13 cellular contexts compared by ENCODE assay signal in genomic region chr3:175672119-175672689, GRCh38.
DNase-seq lines count a peak whose midpoint lies in the region; ATAC-seq and TF ChIP-seq lines count a peak whose summit lies in the region.
"Had no signal": no experiment of that assay in that cellular context is flagged by ENCODE, and none has a peak within 500 bp of the region (broad histone marks: within the 10 kb centered on the region; RNA-seq: fewer than 3 reads in every experiment).

No MANE protein-coding gene starts in this region.

- DNase-seq in Ammon's horn (ENCODE audit: low spot score) (peak; percentile 18), PC-3 (peak; percentile 14), fibroblast of villous mesenchyme (ENCODE audit: low read depth) (peak; percentile 53), GM13977 (ENCODE audit: low spot score) (no peak), NCI-H524 (lab: John Stamatoyannopoulos, UW) (no peak), body of pancreas (no peak)
- DNase-seq: activated T-cell treated with anti-CD3 and anti-CD28 coated beads, Interleukin-2, amount 50 U/mL, for 1 hour; endodermal cell; naive thymus-derived CD4-positive, alpha-beta T cell; NCI-H146; T-cell had no signal

- peak overlapping the region; percentile 65 for H2AFZ ChIP-seq in PC-3 (ENCODE audit: low read length)

- H4K20me1 ChIP-seq in PC-3 (ENCODE audit: low read length): no peaks in the 10 kb centered on the region

- H3K4me3 ChIP-seq in PC-3 (ENCODE audit: low read length): peak overlapping the region; percentile 58
- H3K4me3 ChIP-seq in fibroblast of villous mesenchyme (ENCODE audit: low read depth, low read length): peak overlapping the region; percentile 37
- peak overlapping the region; percentile 3 for H3K4me3 ChIP-seq in rectal smooth muscle tissue (ENCODE audit: low read length)
- no peak overlapping the region for H3K4me3 ChIP-seq in body of pancreas

- TF ChIP-seq CTCF in PC-3 (conservative IDR thresholded peaks at IDR 0.05; ENCODE audit: low read depth, low read length) (no peak), fibroblast of villous mesenchyme (IDR thresholded peaks at IDR 0.05; ENCODE audit: insufficient read depth, low read depth, low read length) (no peak), GM13977 (IDR thresholded peaks at IDR 0.05; ENCODE audit: extremely low read depth, insufficient read depth, missing control alignments) (no peak), body of pancreas (IDR thresholded peaks at IDR 0.05) (no peak)

- H3K9ac ChIP-seq in PC-3 (ENCODE audit: low read length) (no peak overlapping the region), rectal smooth muscle tissue (ENCODE audit: low read length) (no peak overlapping the region)

- no peaks in the 10 kb centered on the region for H3K79me2 ChIP-seq in PC-3 (ENCODE audit: low read length)

- H3K4me2 ChIP-seq in PC-3 (ENCODE audit: low read length): peak overlapping the region; percentile 76

- H3K9me2 ChIP-seq in PC-3 (replicated peaks; ENCODE audit: low read length): no peaks in the 10 kb centered on the region

- no peaks in the 10 kb centered on the region for H3F3A ChIP-seq in PC-3 (ENCODE audit: low read length, unreplicated experiment)

- TF ChIP-seq POLR2A in body of pancreas (IDR thresholded peaks at IDR 0.05): no peak

- no TSS peak for BruUV-seq in PC-3 (replicated peaks; lab: Mats Ljungman, UMichigan)

- H3K36me3 ChIP-seq in PC-3 (ENCODE audit: low read depth, low read length) (no peaks in the 10 kb centered on the region), rectal smooth muscle tissue (ENCODE audit: control insufficient read depth, insufficient read depth, low read length) (no peaks in the 10 kb centered on the region), body of pancreas (replicated peaks in 1 of 2; ENCODE audit: insufficient read depth in 1 of 2, low read depth in 2 of 2) (no peaks in the 10 kb centered on the region)

- POLR2A ChIA-PET in PC-3 (lab: Charles Lee; ENCODE audit: unreplicated experiment): no interaction called here

- H3K27me3 ChIP-seq in PC-3 (ENCODE audit: low read length): no peaks in the 10 kb centered on the region
- H3K27me3 ChIP-seq in rectal smooth muscle tissue (ENCODE audit: control insufficient read depth, insufficient read depth, low read length): no peaks in the 10 kb centered on the region
- no peaks in the 10 kb centered on the region for H3K27me3 ChIP-seq in body of pancreas

- H3K27ac ChIP-seq in PC-3 (ENCODE audit: low read length) (no peak overlapping the region), rectal smooth muscle tissue (ENCODE audit: low read depth, low read length) (no peak overlapping the region), body of pancreas (no peak overlapping the region)

- 56 to 57% methylated on average over 6 of the region's 6 CpGs for WGBS in body of pancreas, 2 donors

- intact Hi-C loops in PC-3 (cut with micrococcal nuclease): no loop called here
- intact Hi-C loops in body of pancreas (cut with DNase I): no loop called here

- ATAC-seq in PC-3: peak; percentile 49
- ATAC-seq in GM19035 (IDR thresholded peaks at IDR 0.05; ENCODE audit: unreplicated experiment): no peak
- ATAC-seq in body of pancreas: no peak
- ATAC-seq: naive thymus-derived CD4-positive, alpha-beta T cell; T-cell had no signal

- H3K4me1 ChIP-seq in PC-3 (ENCODE audit: insufficient read depth, low read length): 0 out of 2 replicates have a peak, but pooled peaks cover 3% of the 10 kb centered on the region
- no peaks in the 10 kb centered on the region for H3K4me1 ChIP-seq in rectal smooth muscle tissue (ENCODE audit: control insufficient read depth, insufficient read depth, low read length)
- no peaks in the 10 kb centered on the region for H3K4me1 ChIP-seq in body of pancreas

- H3K9me3 ChIP-seq in PC-3 (ENCODE audit: low read length): no peaks in the 10 kb centered on the region
- no peaks in the 10 kb centered on the region for H3K9me3 ChIP-seq in body of pancreas

- CTCF ChIA-PET in PC-3 (lab: Charles Lee): no interaction called here

- in situ Hi-C loops in GM13977 (cut with MboI; ENCODE audit: low pct_unique_long_range_greater_than_20kb, low sequenced_read_pairs, unreplicated experiment): no loop called here

Comparison
In these comparisons a context has a peak if more than half of its experiments do, and no peak if none do; other contexts are left out.
1. DNase-seq: peak in Ammon's horn (single experiment), PC-3 (single experiment) and fibroblast of villous mesenchyme (single experiment); none in GM13977 (single experiment), NCI-H524 (0 of 2) and body of pancreas (0 of 4).
2. H3K4me3 ChIP-seq: peak in PC-3 (single experiment), fibroblast of villous mesenchyme (single experiment) and rectal smooth muscle tissue (single experiment); none in body of pancreas (0 of 2).